Comparison of ENCODE assay signal across 18 cellular contexts in genomic region chr10:107767185-107767584, GRCh38.
DNase-seq lines count a peak whose midpoint lies in the region; ATAC-seq and TF ChIP-seq lines count a peak whose summit lies in the region.
"Had no signal": no experiment of that assay in that cellular context is flagged by ENCODE, and none has a peak within 500 bp of the region (broad histone marks: within the 10 kb centered on the region; RNA-seq: fewer than 3 reads in every experiment).

No MANE protein-coding gene starts in this region.

- no peak overlapping the region for H3K27ac ChIP-seq in gastroesophageal sphincter
- H3K27ac ChIP-seq: A549 had no signal

- DNase-seq in EH (ENCODE audit: low read depth) (peak; percentile 20), foreskin fibroblast (peak; percentile 4 to 28), NAMALWA (ENCODE audit: low spot score) (no peak), medulla oblongata (ENCODE audit: extremely low spot score) (no peak), NCI-H1417 (lab: John Stamatoyannopoulos, UW) (no peak)
- DNase-seq: C1 segment of cervical spinal cord, DND-41, HFFc6, NCI-H1048, NCI-H1694, NCI-H510A treated with DMSO at 0.1 percent for 48 hours, NCI-H82, SW 1271 had no signal

- H3K36me3 ChIP-seq in gastroesophageal sphincter = no peaks in the 10 kb centered on the region

- no peak for TF ChIP-seq CTCF in foreskin fibroblast (IDR thresholded peaks at IDR 0.05; ENCODE audit: low read depth, low read length)
- no peak for TF ChIP-seq CTCF in gastroesophageal sphincter (IDR thresholded peaks at IDR 0.05)

- ATAC-seq in GM19395 (IDR thresholded peaks at IDR 0.05; ENCODE audit: unreplicated experiment) = peak; percentile 52
- peak; percentile 64 for ATAC-seq in HG03066 (IDR thresholded peaks at IDR 0.05; ENCODE audit: low read depth, unreplicated experiment)
- no peak for ATAC-seq in gastroesophageal sphincter
- ATAC-seq: A549, K562 had no signal

- WGBS in gastroesophageal sphincter (ENCODE audit: low coverage in 1 of 2), 2 donors = 79 to 100% methylated on average over 1 to 3 of the region's 3 CpGs

- H3K4me1 ChIP-seq in gastroesophageal sphincter = no peaks in the 10 kb centered on the region
- H3K4me1 ChIP-seq: A549 had no signal

- TF ChIP-seq EP300 in gastroesophageal sphincter (IDR thresholded peaks at IDR 0.05) = no peak

- no peaks in the 10 kb centered on the region for H3K27me3 ChIP-seq in gastroesophageal sphincter

- H3K4me3 ChIP-seq in foreskin fibroblast (ENCODE audit: low read depth in 1 of 2, low read length in 2 of 2) = no peak overlapping the region
- H3K4me3 ChIP-seq in gastroesophageal sphincter = no peak overlapping the region
- H3K4me3 ChIP-seq: A549, K562 had no signal

- TF ChIP-seq POLR2A in gastroesophageal sphincter (IDR thresholded peaks at IDR 0.05) = no peak

- no peaks in the 10 kb centered on the region for H3K9me3 ChIP-seq in gastroesophageal sphincter

Comparison
In these comparisons a context has a peak if more than half of its experiments do, and no peak if none do; other contexts are left out.
1. DNase-seq: peak in EH (single experiment) and foreskin fibroblast (2 of 2); none in NAMALWA (single experiment), medulla oblongata (single experiment) and NCI-H1417 (0 of 3).